ENCODE assay signal across 1 cellular context in genomic region chr5:126969548-126969947, GRCh38.
TF ChIP-seq lines count a peak whose summit lies in the region.

No MANE protein-coding gene starts in this region.

TF ChIP-seq in IMR-90, 13 proteins besides CTCF, POLR2A, EP300 and RAD21 (continued from another document):
- no peak for TF ChIP-seq USF2 (IDR thresholded peaks at IDR 0.05; ENCODE audit: low read depth, low read length)
